In the genomic region with DNA sequence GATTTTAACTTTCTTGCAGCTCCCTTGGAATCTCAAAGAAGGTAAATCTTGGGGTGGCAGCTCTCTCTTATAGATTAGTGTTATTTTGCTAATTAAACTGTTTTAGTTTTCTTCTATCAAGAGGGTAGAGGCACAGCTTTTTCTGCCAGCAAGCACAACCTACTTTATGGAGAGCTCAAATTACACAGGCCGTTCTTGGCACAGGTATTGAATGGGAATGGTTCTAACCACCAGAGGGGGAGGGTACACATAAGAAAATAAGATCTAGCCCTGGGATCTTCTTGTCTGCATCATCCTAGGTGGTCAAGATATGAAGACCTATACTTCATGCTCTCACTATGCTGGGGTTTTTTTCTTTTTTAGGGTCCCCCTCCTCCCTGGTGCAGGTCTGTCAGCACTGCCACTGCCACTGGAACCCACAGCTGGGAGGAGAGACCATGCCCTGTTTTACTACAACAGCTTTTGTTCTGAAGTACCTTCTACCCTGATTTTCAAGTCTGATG, we compare ENCODE assay signal across 19 cellular contexts. TPM values are rescaled to one million over a fixed set of nuclear protein-coding genes. Genes with fewer than 3 reads are reported as not detected.
DNase-seq lines count a peak whose midpoint lies in the region; ATAC-seq, FAIRE-seq and TF ChIP-seq lines count a peak whose summit lies in the region.
"Had no signal": no experiment of that assay in that cellular context is flagged by ENCODE, and none has a peak within 500 bp of the region (broad histone marks: within the 10 kb centered on the region; RNA-seq: fewer than 3 reads in every experiment).

No MANE protein-coding gene starts in this region.

- DNase-seq in cardiac muscle cell (ENCODE audit: low read depth in 1 of 2, low spot score in 1 of 2): peak; percentile 10
- DNase-seq in Right ventricle myocardium inferior (ENCODE audit: missing footprints): no peak
- DNase-seq in NCI-H2107 treated with DMSO at 0.1 percent for 48 hours (lab: John Stamatoyannopoulos, UW; ENCODE audit: unreplicated experiment): peak; percentile 86
- DNase-seq in astrocyte of the hippocampus (ENCODE audit: low read depth, low spot score): peak; percentile 66
- no peak for DNase-seq in NCI-H82 treated with DMSO at 0.1 percent for 48 hours (lab: John Stamatoyannopoulos, UW; ENCODE audit: unreplicated experiment)
- DNase-seq in activated naive CD4-positive, alpha-beta T cell (lab: John Stamatoyannopoulos, UW): no peak
- no peak for DNase-seq in urothelium cell line (ENCODE audit: low spot score)
- DNase-seq: activated CD4-positive, alpha-beta memory T cell treated with anti-CD3 and anti-CD28 coated beads for 36 hours; adrenal gland; erythroblast; MM.1S; naive thymus-derived CD8-positive, alpha-beta T cell; Peyer's patch had no signal

- H3K27ac Mint-ChIP-seq in stimulated activated memory B cell treated with anti-CD40 and anti-IgM and Interleukin-4, amounts not matched to agents 10 μg/mL and 1 μg/mL and 100 μg/mL, for 72 hours: peak overlapping the region; percentile 14
- H3K27ac Mint-ChIP-seq: activated CD4-positive, alpha-beta memory T cell treated with anti-CD3 and anti-CD28 coated beads for 36 hours; activated T-helper 1 cell treated with anti-CD3 and anti-CD28 coated beads, Interleukin-12 subunit alpha, Interleukin-12 subunit beta, Interleukin-2, Interleukin-4 antibody, amounts not matched to agents 30 ng/mL and 10 ng/mL and 1 ng/mL, durations not matched to agents 14 hours and 24 hours and 36 hours had no signal

- H3K36me3 ChIP-seq in cardiac muscle cell: peaks cover 19% of the 10 kb centered on the region

- TF ChIP-seq CTCF in cardiac muscle cell (IDR thresholded peaks at IDR 0.05; ENCODE audit: low read depth, low read length): no peak

- H3K4me3 Mint-ChIP-seq in stimulated activated memory B cell treated with anti-CD40 and anti-IgM and Interleukin-4, amounts not matched to agents 10 μg/mL and 1 μg/mL and 100 μg/mL, for 72 hours: no peak overlapping the region
- H3K4me3 Mint-ChIP-seq: activated CD4-positive, alpha-beta memory T cell treated with anti-CD3 and anti-CD28 coated beads for 36 hours; activated T-helper 1 cell treated with anti-CD3 and anti-CD28 coated beads, Interleukin-12 subunit alpha, Interleukin-12 subunit beta, Interleukin-2, Interleukin-4 antibody, amounts not matched to agents 30 ng/mL and 10 ng/mL and 1 ng/mL, durations not matched to agents 14 hours and 24 hours and 36 hours; naive thymus-derived CD8-positive, alpha-beta T cell had no signal

- no peaks in the 10 kb centered on the region for H3K4me1 ChIP-seq in cardiac muscle cell (ENCODE audit: low read depth)
- H3K4me1 ChIP-seq: A549, adrenal gland, Peyer's patch, suprapubic skin had no signal

- no peak for ATAC-seq in Right ventricle myocardium inferior
- no peak for ATAC-seq in stimulated activated memory B cell treated with anti-CD40 and anti-IgM and Interleukin-4, amounts not matched to agents 10 μg/mL and 1 μg/mL and 100 μg/mL, for 72 hours
- ATAC-seq: A549; naive thymus-derived CD8-positive, alpha-beta T cell had no signal

- no peaks in the 10 kb centered on the region for H3K9me3 ChIP-seq in cardiac muscle cell (ENCODE audit: low read depth)
- H3K9me3 ChIP-seq: A549, adrenal gland, Peyer's patch, suprapubic skin had no signal

- FAIRE-seq in urothelium cell line (lab: Jason Lieb, UNC): no peak
- FAIRE-seq: A549, G401.6 had no signal

- peaks cover 74% of the 10 kb centered on the region for H3K36me3 Mint-ChIP-seq in stimulated activated memory B cell treated with anti-CD40 and anti-IgM and Interleukin-4, amounts not matched to agents 10 μg/mL and 1 μg/mL and 100 μg/mL, for 72 hours

- no peaks in the 10 kb centered on the region for H3K27me3 ChIP-seq in cardiac muscle cell
- H3K27me3 ChIP-seq: adrenal gland, Peyer's patch, suprapubic skin had no signal

- H3K4me1 Mint-ChIP-seq in stimulated activated memory B cell treated with anti-CD40 and anti-IgM and Interleukin-4, amounts not matched to agents 10 μg/mL and 1 μg/mL and 100 μg/mL, for 72 hours: no peaks in the 10 kb centered on the region
- H3K4me1 Mint-ChIP-seq: naive thymus-derived CD8-positive, alpha-beta T cell had no signal

- H3K9me3 Mint-ChIP-seq in stimulated activated memory B cell treated with anti-CD40 and anti-IgM and Interleukin-4, amounts not matched to agents 10 μg/mL and 1 μg/mL and 100 μg/mL, for 72 hours: no peaks in the 10 kb centered on the region
- H3K9me3 Mint-ChIP-seq: activated CD4-positive, alpha-beta memory T cell treated with anti-CD3 and anti-CD28 coated beads for 36 hours; activated T-helper 1 cell treated with anti-CD3 and anti-CD28 coated beads, Interleukin-12 subunit alpha, Interleukin-12 subunit beta, Interleukin-2, Interleukin-4 antibody, amounts not matched to agents 30 ng/mL and 10 ng/mL and 1 ng/mL, durations not matched to agents 14 hours and 24 hours and 36 hours; naive thymus-derived CD8-positive, alpha-beta T cell had no signal

- intact Hi-C loops in Right ventricle myocardium inferior (cut with DNase I): no loop called here

- H3K27me3 Mint-ChIP-seq in stimulated activated memory B cell treated with anti-CD40 and anti-IgM and Interleukin-4, amounts not matched to agents 10 μg/mL and 1 μg/mL and 100 μg/mL, for 72 hours: no peaks in the 10 kb centered on the region
- H3K27me3 Mint-ChIP-seq: activated CD4-positive, alpha-beta memory T cell treated with anti-CD3 and anti-CD28 coated beads for 36 hours; naive thymus-derived CD8-positive, alpha-beta T cell had no signal

- H3K27ac ChIP-seq in cardiac muscle cell: no peak overlapping the region
- H3K27ac ChIP-seq: A549, adrenal gland, coronary artery, Peyer's patch, suprapubic skin had no signal

- no peak overlapping the region for H3K4me3 ChIP-seq in cardiac muscle cell
- H3K4me3 ChIP-seq: A549, adrenal gland, coronary artery, Peyer's patch, suprapubic skin had no signal

RNA-seq across cellular contexts. Expression of gene STAC3, which starts 48.6 kb away (rescaled TPM):
- 15.3 and 28.4 TPM in 2 replicates for total RNA-seq in cardiac muscle cell
- polyA plus RNA-seq in cardiac muscle cell: 5.4 and 6.6 TPM in 2 replicates
- total RNA-seq in Right ventricle myocardium inferior: 1.2 TPM
- polyA plus RNA-seq: naive thymus-derived CD8-positive, alpha-beta T cell had no signal

Comparison
In these comparisons a context has a peak if more than half of its experiments do, and no peak if none do; other contexts are left out.
1. DNase-seq: peak in cardiac muscle cell (2 of 2), NCI-H2107 treated with DMSO at 0.1 percent for 48 hours (single experiment) and astrocyte of the hippocampus (single experiment); none in Right ventricle myocardium inferior (single experiment), NCI-H82 treated with DMSO at 0.1 percent for 48 hours (single experiment), activated naive CD4-positive, alpha-beta T cell (0 of 4) and urothelium cell line (single experiment).